30 cellular contexts compared by ENCODE assay signal in the genomic region with DNA sequence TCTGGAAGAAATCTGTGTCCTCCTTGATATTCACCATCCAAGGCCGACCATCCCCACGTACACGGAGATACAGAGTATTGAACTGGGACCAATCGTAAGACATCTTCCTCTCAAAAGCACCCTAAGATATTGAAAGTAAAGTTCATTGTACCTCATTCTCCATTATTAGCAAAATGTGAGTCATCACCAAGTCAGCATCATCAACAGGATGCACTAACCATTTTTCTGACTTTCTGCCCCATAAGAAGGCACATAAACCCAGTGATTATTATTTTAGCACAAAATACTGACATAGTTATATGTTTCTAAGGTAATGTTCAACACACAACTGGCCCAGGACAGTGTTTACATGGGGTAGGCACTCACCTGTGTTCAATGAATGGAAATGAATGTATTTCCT. TPM values are rescaled to one million over a fixed set of nuclear protein-coding genes. Genes with fewer than 3 reads are reported as not detected.
DNase-seq lines count a peak whose midpoint lies in the region; ATAC-seq and TF ChIP-seq lines count a peak whose summit lies in the region.
"Had no signal": no experiment of that assay in that cellular context is flagged by ENCODE, and none has a peak within 500 bp of the region (broad histone marks: within the 10 kb centered on the region; RNA-seq: fewer than 3 reads in every experiment).

No MANE protein-coding gene starts in this region.

- POLR2A ChIA-PET in OCI-LY7 (lab: Charles Lee), result no interaction called here

- H3K36me3 ChIP-seq in OCI-LY7 (ENCODE audit: insufficient read depth, low read length), result peaks cover 24% of the 10 kb centered on the region

- no peaks in the 10 kb centered on the region for H3K9me3 ChIP-seq in OCI-LY7 (ENCODE audit: low read length)
- H3K9me3 ChIP-seq in right cardiac atrium (ENCODE audit: control insufficient read depth, low read length), result no peaks in the 10 kb centered on the region
- H3K9me3 ChIP-seq: right atrium auricular region, SJCRH30, stomach had no signal

- peak overlapping the region; percentile 2 for H3K27ac ChIP-seq in OCI-LY7 (ENCODE audit: low read depth, low read length, poor library complexity, severe bottlenecking)
- no peak overlapping the region for H3K27ac ChIP-seq in right cardiac atrium (ENCODE audit: low read length)
- H3K27ac ChIP-seq: parathyroid adenoma, right atrium auricular region, SJCRH30, stomach, WERI-Rb-1 had no signal

- peaks cover 14% of the 10 kb centered on the region for H3K36me3 Mint-ChIP-seq in activated naive CD8-positive, alpha-beta T cell

- TSS peak; percentile 35 for BruUV-seq in OCI-LY7 (replicated peaks; lab: Mats Ljungman, UMichigan)

- no peak overlapping the region for H3K4me2 ChIP-seq in OCI-LY7 (ENCODE audit: low read length)
- H3K4me2 ChIP-seq: GM23338, smooth muscle cell had no signal

- H3K27me3 ChIP-seq in right cardiac atrium (ENCODE audit: control insufficient read depth, insufficient read depth), result no peaks in the 10 kb centered on the region
- H3K27me3 ChIP-seq: right atrium auricular region, SJCRH30, stomach had no signal

- no peaks in the 10 kb centered on the region for H3K9me2 ChIP-seq in OCI-LY7 (ENCODE audit: insufficient read depth, low read length)

- peak overlapping the region; percentile 34 for H3K27ac Mint-ChIP-seq in activated naive CD8-positive, alpha-beta T cell
- H3K27ac Mint-ChIP-seq: GM23338, HFFc6 had no signal

- H3K4me1 Mint-ChIP-seq in activated naive CD8-positive, alpha-beta T cell (ENCODE audit: low read depth), result peaks cover 22% of the 10 kb centered on the region
- H3K4me1 Mint-ChIP-seq: GM23338 had no signal

- ATAC-seq in activated CD4-positive, CD25-positive, alpha-beta regulatory T cell treated with anti-CD3 and anti-CD28 coated beads, Interleukin-2, amount 50 U/mL, for 24 hours, result peak; percentile 80 to 86
- no peak for ATAC-seq in right cardiac atrium
- ATAC-seq: effector memory CD8-positive, alpha-beta T cell; GM23338; K562 had no signal

- no peaks in the 10 kb centered on the region for H4K20me1 ChIP-seq in OCI-LY7 (ENCODE audit: insufficient read depth, low read length)

- H3K4me3 ChIP-seq in OCI-LY7 (ENCODE audit: low read depth, low read length, poor library complexity, severe bottlenecking), result no peak overlapping the region
- H3K4me3 ChIP-seq in right cardiac atrium (ENCODE audit: low read length), result no peak overlapping the region
- H3K4me3 ChIP-seq: GM23338, K562, right atrium auricular region, SJCRH30, smooth muscle cell, stomach had no signal

- no peaks in the 10 kb centered on the region for H3K9me3 Mint-ChIP-seq in activated naive CD8-positive, alpha-beta T cell (ENCODE audit: low read depth)
- H3K9me3 Mint-ChIP-seq: effector memory CD8-positive, alpha-beta T cell; GM23338; HFFc6 had no signal

- H2AFZ ChIP-seq in OCI-LY7 (ENCODE audit: low read length), result no peak overlapping the region
- H2AFZ ChIP-seq: GM23338, parathyroid adenoma had no signal

- H3K79me2 ChIP-seq in OCI-LY7 (ENCODE audit: insufficient read depth, low read depth, low read length), result no peaks in the 10 kb centered on the region
- H3K79me2 ChIP-seq: parathyroid adenoma had no signal

- H3K4me3 Mint-ChIP-seq in activated naive CD8-positive, alpha-beta T cell, result no peak overlapping the region
- H3K4me3 Mint-ChIP-seq: effector memory CD8-positive, alpha-beta T cell; GM23338; HFFc6 had no signal

- no peaks in the 10 kb centered on the region for H3K27me3 Mint-ChIP-seq in activated naive CD8-positive, alpha-beta T cell
- H3K27me3 Mint-ChIP-seq: effector memory CD8-positive, alpha-beta T cell had no signal

- WGBS in right cardiac atrium, result 95% methylated on average over 4 of the region's 4 CpGs

- H3K4me1 ChIP-seq in OCI-LY7 (ENCODE audit: insufficient read depth, low read length, poor library complexity, severe bottlenecking) (peaks cover 25% of the 10 kb centered on the region), right cardiac atrium (ENCODE audit: control insufficient read depth, insufficient read depth, low read length) (no peaks in the 10 kb centered on the region)
- H3K4me1 ChIP-seq: parathyroid adenoma, right atrium auricular region, SJCRH30, stomach had no signal

- TF ChIP-seq CTCF in OCI-LY7 (conservative IDR thresholded peaks at IDR 0.05; ENCODE audit: low read length), result no peak

- intact Hi-C loops in OCI-LY7 (cut with micrococcal nuclease; ENCODE audit: unreplicated experiment) (no loop called here), right cardiac atrium (cut with DNase I) (no loop called here)

- DNase-seq in activated CD4-positive, CD25-positive, alpha-beta regulatory T cell treated with anti-CD3 and anti-CD28 coated beads, Interleukin-2, amount 50 U/mL, for 72 hours, result no peak
- peak; percentile 14 for DNase-seq in A172 (ENCODE audit: low spot score)
- DNase-seq in OCI-LY7 (ENCODE audit: low spot score), result no peak
- DNase-seq in putamen (ENCODE audit: low spot score), result no peak
- DNase-seq in DMS79 (lab: John Stamatoyannopoulos, UW), result no peak
- DNase-seq in right cardiac atrium, result no peak
- DNase-seq: 8988T; activated CD4-positive, alpha-beta T cell treated with anti-CD3 and anti-CD28 coated beads, Interleukin-2, amount 50 U/mL, for 4 hours; central memory CD4-positive, alpha-beta T cell; cortex of kidney; effector memory CD8-positive, alpha-beta T cell; erythroblast; HFFc6; mesenchymal stem cell; NCI-H1092 treated with DMSO at 0.1 percent for 48 hours; NCI-H187; NCI-H510A; RPMI8226; SJCRH30; stimulated activated CD4-positive, alpha-beta T cell treated with anti-CD3 and anti-CD28 coated beads, Interleukin-1b, Interleukin-23, amount 100 ng/mL, for 48 hours; stomach; SW 1271; WERI-Rb-1 had no signal

- CTCF ChIA-PET in OCI-LY7 (lab: Charles Lee; ENCODE audit: unreplicated experiment), result no interaction called here

RNA-seq across cellular contexts. Expression of a gene that starts 7.4 kb away (rescaled TPM):
- 47.2 and 50.9 TPM in 2 replicates for total RNA-seq in A172 (2014; rRNA removed; shearing (Covaris generic))
- total RNA-seq in OCI-LY7 (2014; rRNA removed; shearing (Covaris generic)), result 14.9 and 15.9 TPM in 2 replicates
- total RNA-seq in OCI-LY7 (2022) (21.0 and 22.0 TPM in 2 replicates), right cardiac atrium (10 to 100 TPM; 19.7 to 35.1 (median 26.6) TPM)
- 65.9 TPM for polyA plus RNA-seq in right cardiac atrium

RNA-seq across cellular contexts. Expression of a gene that starts 22.0 kb away (rescaled TPM):
- 28.7 and 31.6 TPM in 2 replicates for total RNA-seq in A172 (2014; rRNA removed; shearing (Covaris generic))
- total RNA-seq in OCI-LY7 (2014; rRNA removed; shearing (Covaris generic)), result 28.6 and 35.9 TPM in 2 replicates
- total RNA-seq in OCI-LY7 (2022) (46.9 and 59.9 TPM in 2 replicates), right cardiac atrium (10 to 100 TPM; 22.3 to 25.0 (median 23.1) TPM)
- 14.1 TPM for polyA plus RNA-seq in right cardiac atrium

Comparison
In these comparisons a context has a peak if more than half of its experiments do, and no peak if none do; other contexts are left out.
1. ATAC-seq: peak in activated CD4-positive, CD25-positive, alpha-beta regulatory T cell treated with anti-CD3 and anti-CD28 coated beads, Interleukin-2, amount 50 U/mL, for 24 hours (2 of 2); none in right cardiac atrium (0 of 2).